ENCODE assay signal across 18 cellular contexts in the genomic region with DNA sequence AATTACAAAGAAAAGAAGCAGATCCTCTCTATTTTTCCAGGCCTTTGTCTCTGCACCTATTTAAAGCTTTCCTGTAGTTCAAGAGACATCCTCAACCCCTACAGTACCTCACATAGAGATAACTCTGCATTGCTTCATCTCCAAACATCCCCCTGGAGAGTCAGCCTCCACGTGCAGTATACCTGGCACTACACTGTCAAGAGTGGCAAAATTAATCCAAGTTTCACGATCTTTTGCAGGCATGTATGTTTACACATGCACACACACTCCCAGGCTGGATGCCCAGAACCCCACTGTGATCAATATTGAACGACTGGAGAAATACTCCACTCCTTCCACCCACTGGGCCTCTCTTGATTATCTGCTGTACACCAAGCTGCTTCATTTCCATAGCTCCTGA.
"Had no signal": no experiment of that assay in that cellular context is flagged by ENCODE, and none has a peak within 500 bp of the region (broad histone marks: within the 10 kb centered on the region; RNA-seq: fewer than 3 reads in every experiment).

No MANE protein-coding gene starts in this region.

- H3K4me3 ChIP-seq: colonic mucosa, esophagus squamous epithelium, gastroesophageal sphincter, tibial artery, upper lobe of right lung, vagina had no signal

- H3K9me3 ChIP-seq: colonic mucosa, esophagus squamous epithelium, gastroesophageal sphincter, neutrophil, tibial artery, upper lobe of right lung, vagina had no signal

- H3K9me3 Mint-ChIP-seq: natural killer cell; stimulated activated effector memory CD8-positive, alpha-beta T cell treated with anti-CD3 and anti-CD28 coated beads, Interleukin-12 subunit alpha, Interleukin-12 subunit beta, amount 100 ng/mL, for 72 hours; stimulated activated naive CD8-positive, alpha-beta T cell treated with anti-CD3 and anti-CD28 coated beads, Interleukin-15, Interleukin-2, amounts not matched to agents 100 ng/mL and 50 ng/mL, for 24 hours had no signal

- ATAC-seq: gastroesophageal sphincter; left cardiac atrium; left ventricle myocardium superior; natural killer cell; stimulated activated effector memory CD8-positive, alpha-beta T cell treated with anti-CD3 and anti-CD28 coated beads, Interleukin-12 subunit alpha, Interleukin-12 subunit beta, amount 100 ng/mL, for 72 hours; upper lobe of right lung had no signal

- H3K4me1 Mint-ChIP-seq: natural killer cell; stimulated activated effector memory CD8-positive, alpha-beta T cell treated with anti-CD3 and anti-CD28 coated beads, Interleukin-12 subunit alpha, Interleukin-12 subunit beta, amount 100 ng/mL, for 72 hours had no signal

- H3K36me3 Mint-ChIP-seq: natural killer cell; stimulated activated effector memory CD8-positive, alpha-beta T cell treated with anti-CD3 and anti-CD28 coated beads, Interleukin-12 subunit alpha, Interleukin-12 subunit beta, amount 100 ng/mL, for 72 hours had no signal

- H3K36me3 ChIP-seq: colonic mucosa, esophagus squamous epithelium, gastroesophageal sphincter, neutrophil, upper lobe of right lung, vagina had no signal

- H3K27me3 Mint-ChIP-seq: stimulated activated naive CD8-positive, alpha-beta T cell treated with anti-CD3 and anti-CD28 coated beads, Interleukin-15, Interleukin-2, amounts not matched to agents 100 ng/mL and 50 ng/mL, for 24 hours had no signal

- H3K27ac ChIP-seq: colonic mucosa, esophagus squamous epithelium, gastroesophageal sphincter, neutrophil, tibial artery, upper lobe of right lung, vagina had no signal

- H3K27me3 ChIP-seq: colonic mucosa, neutrophil, upper lobe of right lung, vagina had no signal

- H3K27ac Mint-ChIP-seq: natural killer cell; stimulated activated effector memory CD8-positive, alpha-beta T cell treated with anti-CD3 and anti-CD28 coated beads, Interleukin-12 subunit alpha, Interleukin-12 subunit beta, amount 100 ng/mL, for 72 hours; stimulated activated naive CD8-positive, alpha-beta T cell treated with anti-CD3 and anti-CD28 coated beads, Interleukin-15, Interleukin-2, amounts not matched to agents 100 ng/mL and 50 ng/mL, for 24 hours had no signal

- H3K4me3 Mint-ChIP-seq: natural killer cell; stimulated activated effector memory CD8-positive, alpha-beta T cell treated with anti-CD3 and anti-CD28 coated beads, Interleukin-12 subunit alpha, Interleukin-12 subunit beta, amount 100 ng/mL, for 72 hours; stimulated activated naive CD8-positive, alpha-beta T cell treated with anti-CD3 and anti-CD28 coated beads, Interleukin-15, Interleukin-2, amounts not matched to agents 100 ng/mL and 50 ng/mL, for 24 hours had no signal

- H3K4me1 ChIP-seq: colonic mucosa had no signal

- DNase-seq: colonic mucosa; dermis blood vessel endothelial cell; esophagus squamous epithelium; foreskin fibroblast; glutamatergic neuron; kidney; left cardiac atrium; left ventricle myocardium superior; natural killer cell; stimulated activated CD4-positive, alpha-beta T cell treated with anti-CD3 and anti-CD28 coated beads, Interleukin-4, amount 100 ng/mL, for 1 hour; stimulated activated CD8-positive, alpha-beta memory T cell treated with anti-CD3 and anti-CD28 coated beads, Interleukin-4, amount 100 ng/mL, for 48 hours; tibial artery; upper lobe of right lung had no signal
